Comparison of ENCODE assay signal across 8 cellular contexts in the genomic region with DNA sequence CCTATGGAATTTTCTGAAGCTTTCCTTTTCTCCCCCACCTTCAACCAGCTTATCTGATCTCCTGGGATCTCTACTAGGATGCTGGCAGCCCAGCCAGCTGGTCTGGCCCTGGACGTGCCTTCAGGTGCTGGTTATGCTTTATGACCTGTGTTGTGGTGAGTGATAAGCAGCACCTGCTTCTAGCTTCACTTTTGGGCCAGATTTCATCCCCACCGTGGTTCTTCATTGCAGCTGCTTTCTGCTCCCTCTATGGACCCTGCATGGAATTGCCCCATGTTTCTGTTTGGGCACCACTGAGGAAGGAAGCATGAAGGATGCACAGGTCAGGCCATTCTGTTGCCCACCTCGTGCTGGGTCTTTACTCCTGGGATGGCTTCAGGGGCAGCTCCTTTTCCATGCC.
DNase-seq lines count a peak whose midpoint lies in the region; FAIRE-seq and TF ChIP-seq lines count a peak whose summit lies in the region.
"Not testable (repeated sequence)": the region's sequence is repeated elsewhere in the genome, so short reads cannot be mapped to it uniquely, and the experiment has no call there.

No MANE protein-coding gene starts in this region.

- TF ChIP-seq EP300 in H1 (IDR thresholded peaks at IDR 0.05; ENCODE audit: borderline replicate concordance in 1 of 2, low read depth in 2 of 2, low read length in 2 of 2) = not testable (repeated sequence)

- not testable (repeated sequence) for H2BK120ac ChIP-seq in H1 (replicated peaks; ENCODE audit: low read depth, low read length)

- not testable (repeated sequence) for H4K5ac ChIP-seq in H1 (ENCODE audit: insufficient read length, low read depth, low read length)

- not testable (repeated sequence) for H3K27ac ChIP-seq in H1 (ENCODE audit: low read depth, low read length)

- not testable (repeated sequence) for H3K4me3 ChIP-seq in WI38 (ENCODE audit: low read depth, low read length); H1 (ENCODE audit: extremely low read depth in 1 of 4, insufficient read depth in 2 of 4, low read depth in 3 of 4, low read length in 4 of 4)

- H3K4me3 Mint-ChIP-seq in osteocyte (ENCODE audit: unreplicated experiment) = not testable (repeated sequence)

- not testable (repeated sequence) for H3K18ac ChIP-seq in H1 (ENCODE audit: extremely low read depth, low read length)

- H3K9ac ChIP-seq in H1 (replicated peaks in 1 of 4; ENCODE audit: extremely low read depth in 1 of 4, low read depth in 3 of 4, low read length in 3 of 4) = not testable (repeated sequence)

- H2AFZ ChIP-seq in H1 (ENCODE audit: low read length) = not testable (repeated sequence)

- TF ChIP-seq POLR2A in H1 (IDR thresholded peaks at IDR 0.05; ENCODE audit: control extremely low read depth in 1 of 2, low read depth in 2 of 2, low read length in 2 of 2) = not testable (repeated sequence)

- DNase-seq in AG08395 (ENCODE audit: low spot score) (peak; percentile 14), GM10266 (ENCODE audit: extremely low spot score) (peak; percentile 21), HuH-7 (ENCODE audit: low spot score) (peak; percentile 17), NCI-H2196 treated with DMSO at 0.1 percent for 48 hours (lab: John Stamatoyannopoulos, UW; ENCODE audit: unreplicated experiment) (peak; percentile 21), hepatic stellate cell (ENCODE audit: low spot score) (peak; percentile 24)
- DNase-seq in H1 (ENCODE audit: low read depth in 1 of 2, low spot score in 2 of 2); osteocyte (ENCODE audit: extremely low spot score, unreplicated experiment): not testable (repeated sequence)

- H3K27me3 ChIP-seq in H1 (replicated peaks in 1 of 4; ENCODE audit: control insufficient read depth in 3 of 4, extremely low read depth in 1 of 4, insufficient read depth in 3 of 4, low read length in 3 of 4) = not testable (repeated sequence)

- POLR2A ChIA-PET in H1 (lab: Charles Lee; ENCODE audit: partially characterized antibody) = interaction anchor here (0.9 kb wide), 1 partner anchor 80 kb away, joined by 3 read pairs; no protein-coding TSS in a partner anchor

- CTCF ChIA-PET in H1 (lab: Charles Lee; ENCODE audit: partially characterized antibody) = interaction anchor here (0.9 to 2.9 kb wide), 6 partner anchors 13 to 120 kb away, joined by 3 to 21 read pairs (median 4); no protein-coding TSS in a partner anchor

- not testable (repeated sequence) for H3K23ac ChIP-seq in H1 (ENCODE audit: insufficient read length)

- not testable (repeated sequence) for H3K23me2 ChIP-seq in H1 (ENCODE audit: low read depth, low read length)

- H3K9me3 Mint-ChIP-seq in osteocyte (ENCODE audit: unreplicated experiment) = not testable (repeated sequence)

- not testable (repeated sequence) for H4K8ac ChIP-seq in H1 (ENCODE audit: extremely low read depth, insufficient read depth, low read length)

- H3K79me1 ChIP-seq in H1 (ENCODE audit: low read depth, low read length) = not testable (repeated sequence)

- not testable (repeated sequence) for H2BK20ac ChIP-seq in H1 (ENCODE audit: low read length)

- not testable (repeated sequence) for H3K36me3 Mint-ChIP-seq in osteocyte (ENCODE audit: unreplicated experiment)

- not testable (repeated sequence) for H3K36me3 ChIP-seq in H1 (ENCODE audit: control insufficient read depth in 2 of 4, insufficient read depth in 4 of 4, low read length in 3 of 4)

- H2BK12ac ChIP-seq in H1 (ENCODE audit: low read depth, low read length) = not testable (repeated sequence)

- H2AK5ac ChIP-seq in H1 (ENCODE audit: low read depth, low read length) = not testable (repeated sequence)

- 76% methylated on average over 3 of the region's 3 CpGs; no CpG with 5 or more reads in 1 of the 2 experiments for WGBS in H1 (ENCODE audit: extremely low coverage in 1 of 2, insufficient coverage in 1 of 2, insufficient read length in 1 of 2, insufficient replicate concordance in 2 of 2, low coverage in 1 of 2, low lambda C conversion rate in 2 of 2, missing lambda C conversion rate in 1 of 2), 2 experiments

- not testable (repeated sequence) for H2BK5ac ChIP-seq in H1 (ENCODE audit: low read depth, low read length)

- H3K4me1 ChIP-seq in H1 (replicated peaks in 1 of 4; ENCODE audit: control insufficient read depth in 3 of 4, insufficient read depth in 4 of 4, low read length in 3 of 4) = not testable (repeated sequence)

- not testable (repeated sequence) for H2BK15ac ChIP-seq in H1 (ENCODE audit: low read length)

- not testable (repeated sequence) for H3K4me1 Mint-ChIP-seq in osteocyte (ENCODE audit: unreplicated experiment)

- not testable (repeated sequence) for H3K14ac ChIP-seq in H1 (ENCODE audit: insufficient read length)

- TF ChIP-seq CTCF in GM10266 (IDR thresholded peaks at IDR 0.05; ENCODE audit: control insufficient read depth, insufficient read depth, low read depth, missing control alignments) = peak; percentile 13
- TF ChIP-seq CTCF in WI38 (IDR thresholded peaks at IDR 0.05; ENCODE audit: low read depth, low read length) = peak; percentile 57
- TF ChIP-seq CTCF in H1 (IDR thresholded peaks at IDR 0.05; ENCODE audit: control extremely low read depth in 1 of 3, insufficient read depth in 1 of 3, low read depth in 1 of 3, low read length in 3 of 3) = peak; percentile 10 to 41 (median 30); a peak in 3 of 4 replicates
- TF ChIP-seq CTCF in osteocyte (IDR thresholded peaks at IDR 0.05) = peak; percentile 43

- FAIRE-seq in H1 (lab: Jason Lieb, UNC) = not testable (repeated sequence)

- H3K27me3 Mint-ChIP-seq in osteocyte (ENCODE audit: unreplicated experiment) = not testable (repeated sequence)

- not testable (repeated sequence) for H3K27ac Mint-ChIP-seq in osteocyte (ENCODE audit: unreplicated experiment)

- not testable (repeated sequence) for H3K9me3 ChIP-seq in H1 (ENCODE audit: insufficient read depth in 2 of 2, low read depth in 1 of 2, low read length in 1 of 2)

- not testable (repeated sequence) for H3K79me2 ChIP-seq in H1 (ENCODE audit: control insufficient read depth in 1 of 2, insufficient read depth in 2 of 2, low read length in 2 of 2)

- TF ChIP-seq RAD21 in H1 (IDR thresholded peaks at IDR 0.05 in 1 of 2, conservative IDR thresholded peaks at IDR 0.05 in 1 of 2; ENCODE audit: low read depth in 2 of 2, low read length in 2 of 2) = peak; percentile 30 to 37; a peak in 2 of 4 replicates

- H3K4me2 ChIP-seq in H1 (ENCODE audit: insufficient read depth in 1 of 2, low read depth in 2 of 2, low read length in 2 of 2) = not testable (repeated sequence)

- not testable (repeated sequence) for H3K4ac ChIP-seq in H1 (replicated peaks; ENCODE audit: insufficient read length, low read depth, low read length)

- not testable (repeated sequence) for H4K91ac ChIP-seq in H1 (replicated peaks; ENCODE audit: insufficient read length, low read length)

- H4K20me1 ChIP-seq in H1 (replicated peaks in 1 of 2; ENCODE audit: control insufficient read depth in 1 of 2, insufficient read depth in 2 of 2, low read length in 2 of 2) = not testable (repeated sequence)

- H3K56ac ChIP-seq in H1 (replicated peaks; ENCODE audit: insufficient read length, low read depth, low read length) = not testable (repeated sequence)
